Comparison of ENCODE assay signal across 1 cellular context in genomic region chr5:153489611-153490010, GRCh38.
TF ChIP-seq lines count a peak whose summit lies in the region.

No MANE protein-coding gene starts in this region.

TF ChIP-seq in GM23338, 12 proteins besides CTCF, POLR2A, EP300 and RAD21 (continued from another document):
- TF ChIP-seq ZNF462 (CRISPR knock-in tag; IDR thresholded peaks at IDR 0.05) (no peak), ZNF114 (CRISPR knock-in tag; IDR thresholded peaks at IDR 0.05) (no peak), STAT1 (IDR thresholded peaks at IDR 0.05; ENCODE audit: unreplicated experiment) (no peak), EZH2phosphoT487 (IDR thresholded peaks at IDR 0.05; ENCODE audit: unreplicated experiment) (no peak), REST (IDR thresholded peaks at IDR 0.05; ENCODE audit: unreplicated experiment) (no peak), NANOG (IDR thresholded peaks at IDR 0.05; ENCODE audit: borderline replicate concordance) (no peak), ZNF331 (CRISPR knock-in tag; IDR thresholded peaks at IDR 0.05; ENCODE audit: low read depth) (no peak), ETS1 (IDR thresholded peaks at IDR 0.05) (no peak), JUNB (IDR thresholded peaks at IDR 0.05; ENCODE audit: unreplicated experiment) (no peak), POLR2AphosphoS5 (IDR thresholded peaks at IDR 0.05; ENCODE audit: low read depth) (no peak), CREB1 (CRISPR knock-in tag; IDR thresholded peaks at IDR 0.05; ENCODE audit: low read depth) (no peak)
